Comparison of ENCODE assay signal across 8 cellular contexts in the genomic region with DNA sequence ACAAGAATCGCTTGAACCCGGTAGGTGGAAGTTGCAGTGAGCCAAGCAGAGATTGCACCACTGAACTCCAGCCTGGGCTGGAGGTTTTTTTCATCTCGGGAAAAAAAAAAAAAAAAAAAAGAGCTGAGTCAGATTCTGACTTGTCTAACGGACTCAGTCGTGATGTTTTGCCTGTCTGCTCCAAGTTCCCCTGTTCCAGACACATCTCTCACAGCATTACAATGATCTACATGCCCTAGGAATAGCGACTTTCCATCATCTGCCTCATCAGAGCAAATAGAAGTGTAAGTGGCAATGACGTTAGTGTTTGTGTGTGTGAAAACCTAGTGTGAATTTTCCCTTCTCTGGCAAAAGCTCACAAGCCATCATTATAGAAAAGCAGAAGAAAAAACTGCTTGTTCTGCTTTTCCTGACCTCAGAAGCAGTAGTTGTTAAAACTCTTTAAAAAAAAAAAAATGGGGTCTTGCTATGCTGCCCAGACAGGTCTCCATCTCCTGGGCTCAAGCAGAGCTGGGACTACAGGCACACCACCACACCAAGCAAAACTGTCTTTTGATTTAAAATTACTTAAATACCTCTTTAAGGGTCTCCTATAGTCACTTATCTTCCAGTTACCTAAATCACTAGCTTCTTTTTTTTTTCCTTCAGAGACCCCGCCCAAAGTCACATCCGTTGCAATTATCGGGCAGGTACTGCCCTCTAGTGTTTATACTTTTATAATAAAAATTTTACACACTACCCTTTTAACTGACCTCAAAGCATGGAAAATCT. TPM values are rescaled to one million over a fixed set of nuclear protein-coding genes. Genes with fewer than 3 reads are reported as not detected.
A peak's percentile ranks its signal among the peaks of the same experiment; 100 is the strongest.
DNase-seq lines count a peak whose midpoint lies in the region; ATAC-seq, FAIRE-seq and TF ChIP-seq lines count a peak whose summit lies in the region.

No MANE protein-coding gene starts in this region.

- H3K27me3 ChIP-seq in OCI-LY3 (ENCODE audit: low read depth, low read length) (peaks cover 11% of the 10 kb centered on the region; the same call in 1 of the 2 replicates), ascending aorta (no peaks in the 10 kb centered on the region)

- H3K9ac ChIP-seq in OCI-LY3 (ENCODE audit: low read length): no peak overlapping the region

- TF ChIP-seq POLR2A in GM12892 (IDR thresholded peaks at IDR 0.05; ENCODE audit: low read depth, low read length): no peak

- no peaks in the 10 kb centered on the region for H3K36me3 ChIP-seq in OCI-LY3 (replicated peaks; ENCODE audit: low read depth, low read length)
- no peaks in the 10 kb centered on the region for H3K36me3 ChIP-seq in ascending aorta

- peak overlapping the region; percentile 55 for H3K4me3 Mint-ChIP-seq in stimulated activated effector memory CD8-positive, alpha-beta T cell treated with anti-CD3 and anti-CD28 coated beads, Interleukin-12 subunit alpha, Interleukin-12 subunit beta, amount 100 ng/mL, for 72 hours

- H3K9me3 ChIP-seq in OCI-LY3 (ENCODE audit: insufficient read depth, low read length) (no peaks in the 10 kb centered on the region), ascending aorta (no peaks in the 10 kb centered on the region)

- H3K9me3 Mint-ChIP-seq in stimulated activated effector memory CD8-positive, alpha-beta T cell treated with anti-CD3 and anti-CD28 coated beads, Interleukin-12 subunit alpha, Interleukin-12 subunit beta, amount 100 ng/mL, for 72 hours: no peaks in the 10 kb centered on the region

- H3K4me1 Mint-ChIP-seq in stimulated activated effector memory CD8-positive, alpha-beta T cell treated with anti-CD3 and anti-CD28 coated beads, Interleukin-12 subunit alpha, Interleukin-12 subunit beta, amount 100 ng/mL, for 72 hours: peaks cover 9% of the 10 kb centered on the region

- ATAC-seq in stimulated activated effector memory CD8-positive, alpha-beta T cell treated with anti-CD3 and anti-CD28 coated beads, Interleukin-12 subunit alpha, Interleukin-12 subunit beta, amount 100 ng/mL, for 72 hours: peak; percentile 79
- ATAC-seq in GM21360 (IDR thresholded peaks at IDR 0.05; ENCODE audit: unreplicated experiment): no peak

- H2AFZ ChIP-seq in OCI-LY3 (ENCODE audit: low read depth, low read length): peak overlapping the region; percentile 90

- H3K27ac ChIP-seq in OCI-LY3 (ENCODE audit: low read length) (peak overlapping the region; percentile 45), ascending aorta (peak overlapping the region; percentile 77)

- peak; percentile 71 for TF ChIP-seq CTCF in OCI-LY3 (IDR thresholded peaks at IDR 0.05; ENCODE audit: low read depth, low read length)
- peak; percentile 49 to 62 (median 55) for TF ChIP-seq CTCF in ascending aorta (IDR thresholded peaks at IDR 0.05)

- no peaks in the 10 kb centered on the region for H3K36me3 Mint-ChIP-seq in stimulated activated effector memory CD8-positive, alpha-beta T cell treated with anti-CD3 and anti-CD28 coated beads, Interleukin-12 subunit alpha, Interleukin-12 subunit beta, amount 100 ng/mL, for 72 hours

- H3K27ac Mint-ChIP-seq in stimulated activated effector memory CD8-positive, alpha-beta T cell treated with anti-CD3 and anti-CD28 coated beads, Interleukin-12 subunit alpha, Interleukin-12 subunit beta, amount 100 ng/mL, for 72 hours: peak overlapping the region; percentile 24

- peak; percentile 71 for DNase-seq in D341Med (ENCODE audit: low spot score)
- peak; percentile 46 for DNase-seq in HTR-8/SVneo (ENCODE audit: insufficient read length, low spot score)
- no peak for DNase-seq in ascending aorta (ENCODE audit: low spot score in 2 of 2)
- peak; percentile 62 for DNase-seq in iPS-NIHi11 (ENCODE audit: low spot score)
- peak in 1 of 2 donors; percentile 56 for DNase-seq in stimulated activated effector memory CD8-positive, alpha-beta T cell treated with anti-CD3 and anti-CD28 coated beads, Interleukin-12 subunit alpha, Interleukin-12 subunit beta, amount 100 ng/mL, for 72 hours (ENCODE audit: low spot score in 2 of 2)
- DNase-seq in GM12892 (ENCODE audit: insufficient read length): no peak

- H4K20me1 ChIP-seq in OCI-LY3 (ENCODE audit: insufficient read depth, low read length): no peaks in the 10 kb centered on the region

- H3K4me3 ChIP-seq in OCI-LY3 (ENCODE audit: low read length) (peak overlapping the region; percentile 60), ascending aorta (peak overlapping the region; percentile 9 to 51)

- intact Hi-C loops in ascending aorta (cut with DNase I): loop anchor here (1.0 to 2.0 kb wide), 4 partner anchors 24 to 226 kb away; no protein-coding TSS in a partner anchor

- no peaks in the 10 kb centered on the region for H3K79me2 ChIP-seq in OCI-LY3 (ENCODE audit: low read length)

- H3K4me2 ChIP-seq in OCI-LY3 (ENCODE audit: low read length): peak overlapping the region; percentile 77

- H3K4me1 ChIP-seq in OCI-LY3 (ENCODE audit: low read length): peaks cover 24% of the 10 kb centered on the region
- H3K4me1 ChIP-seq in ascending aorta: peaks cover 0 to 11% of the 10 kb centered on the region in 2 donors

- FAIRE-seq in HTR-8/SVneo (lab: Jason Lieb, UNC) (no peak), GM12892 (lab: Jason Lieb, UNC) (no peak)

RNA-seq across cellular contexts. Expression of gene PLEKHO1, which starts 37.3 kb away (rescaled TPM):
- 88.9 TPM for total RNA-seq in ascending aorta
- 70.9 TPM for polyA plus RNA-seq in GM12892 (2012; ENCODE audit: missing spikeins)

RNA-seq across cellular contexts. Expression of gene ANP32E, which starts 48.9 kb away (rescaled TPM):
- total RNA-seq in ascending aorta: 8.9 TPM
- 95.8 TPM for polyA plus RNA-seq in GM12892 (2012; ENCODE audit: missing spikeins)

Comparison
In these comparisons a context has a peak if more than half of its experiments do, and no peak if none do; other contexts are left out.
1. DNase-seq: peak in D341Med (single experiment), HTR-8/SVneo (single experiment) and iPS-NIHi11 (single experiment); none in ascending aorta (0 of 2) and GM12892 (single experiment).